ENCODE assay signal across 16 cellular contexts in the genomic region with DNA sequence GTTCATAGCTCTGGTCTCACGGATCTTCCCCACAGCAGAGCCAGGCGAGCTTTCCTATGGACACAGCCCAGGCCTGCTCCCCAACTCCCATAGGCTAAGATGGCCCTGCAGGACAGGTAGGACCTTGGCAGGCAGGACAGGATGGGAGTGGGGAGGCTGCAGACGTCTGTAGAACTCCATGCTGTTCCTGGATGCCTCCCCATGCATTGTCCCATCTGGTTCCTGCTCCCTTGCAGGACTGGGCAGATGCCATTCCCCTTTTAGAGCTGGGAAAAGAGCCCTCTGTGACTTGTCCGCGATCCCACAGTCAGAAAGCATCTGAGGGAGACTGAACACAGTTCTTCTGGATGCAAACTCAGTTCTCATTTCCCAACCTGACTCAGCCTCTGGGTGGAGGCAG.
DNase-seq lines count a peak whose midpoint lies in the region; ATAC-seq and TF ChIP-seq lines count a peak whose summit lies in the region.
"Had no signal": no experiment of that assay in that cellular context is flagged by ENCODE, and none has a peak within 500 bp of the region (broad histone marks: within the 10 kb centered on the region; RNA-seq: fewer than 3 reads in every experiment).

No MANE protein-coding gene starts in this region.

- peak overlapping the region; percentile 29 for H3K27ac Mint-ChIP-seq in stimulated activated effector memory CD8-positive, alpha-beta T cell treated with anti-CD3 and anti-CD28 coated beads, Interleukin-12 subunit alpha, Interleukin-12 subunit beta, amount 100 ng/mL, for 72 hours
- H3K27ac Mint-ChIP-seq: GM23338, H9, HFFc6 had no signal

- H3K27ac ChIP-seq in HEK293 (ENCODE audit: extremely low read depth, low read depth, low read length) (no peak overlapping the region), RWPE2 (ENCODE audit: poor library complexity, severe bottlenecking) (no peak overlapping the region)

- POLR2A ChIA-PET in HEK293 (lab: Yijun Ruan, JAX): no interaction called here

- H3K36me3 ChIP-seq in HEK293 (ENCODE audit: control insufficient read depth in 2 of 2, insufficient read depth in 1 of 2, low read length in 2 of 2): no peaks in the 10 kb centered on the region
- H3K36me3 ChIP-seq in RWPE2 (ENCODE audit: low read depth): no peaks in the 10 kb centered on the region

- H3K27me3 ChIP-seq in RWPE2 (ENCODE audit: insufficient read depth, poor library complexity, severe bottlenecking): no peaks in the 10 kb centered on the region

- H3K9me3 Mint-ChIP-seq in stimulated activated effector memory CD8-positive, alpha-beta T cell treated with anti-CD3 and anti-CD28 coated beads, Interleukin-12 subunit alpha, Interleukin-12 subunit beta, amount 100 ng/mL, for 72 hours: peaks cover 19% of the 10 kb centered on the region
- H3K9me3 Mint-ChIP-seq: H9, HFFc6 had no signal

- peaks cover 17% of the 10 kb centered on the region for H3K36me3 Mint-ChIP-seq in stimulated activated effector memory CD8-positive, alpha-beta T cell treated with anti-CD3 and anti-CD28 coated beads, Interleukin-12 subunit alpha, Interleukin-12 subunit beta, amount 100 ng/mL, for 72 hours

- peaks cover 39% of the 10 kb centered on the region for H3K4me1 Mint-ChIP-seq in stimulated activated effector memory CD8-positive, alpha-beta T cell treated with anti-CD3 and anti-CD28 coated beads, Interleukin-12 subunit alpha, Interleukin-12 subunit beta, amount 100 ng/mL, for 72 hours

- H3K9me3 ChIP-seq in HEK293 (ENCODE audit: control insufficient read depth, insufficient read depth, low read depth, low read length) (no peaks in the 10 kb centered on the region), RWPE2 (ENCODE audit: severe bottlenecking) (no peaks in the 10 kb centered on the region)

- H3K4me1 ChIP-seq in HEK293 (ENCODE audit: control insufficient read depth, insufficient read depth, low read length) (no peaks in the 10 kb centered on the region), RWPE2 (ENCODE audit: insufficient read depth, poor library complexity, severe bottlenecking) (no peaks in the 10 kb centered on the region)

- no peak overlapping the region for H3K4me3 Mint-ChIP-seq in stimulated activated effector memory CD8-positive, alpha-beta T cell treated with anti-CD3 and anti-CD28 coated beads, Interleukin-12 subunit alpha, Interleukin-12 subunit beta, amount 100 ng/mL, for 72 hours
- H3K4me3 Mint-ChIP-seq: CD4-positive, alpha-beta memory T cell; GM23338; H9; HFFc6 had no signal

- H3K4me3 ChIP-seq in HEK293 (ENCODE audit: low read depth, low read length) (no peak overlapping the region), RWPE2 (ENCODE audit: severe bottlenecking) (no peak overlapping the region)
- H3K4me3 ChIP-seq: GM23338 had no signal

- peak; percentile 11 for DNase-seq in RWPE2 (ENCODE audit: low spot score)
- peak; percentile 75 for DNase-seq in cerebellum (ENCODE audit: low spot score)
- no peak for DNase-seq in stimulated activated effector memory CD8-positive, alpha-beta T cell treated with anti-CD3 and anti-CD28 coated beads, Interleukin-12 subunit alpha, Interleukin-12 subunit beta, amount 100 ng/mL, for 72 hours (ENCODE audit: low spot score in 2 of 2)
- no peak for DNase-seq in hypothalamus (lab: John Stamatoyannopoulos, UW)
- DNase-seq: Calu3; CD4-positive, alpha-beta memory T cell; COR-L47; DMS53; DMS79 treated with DMSO at 0.1 percent for 48 hours; H9; HFFc6 had no signal

- TF ChIP-seq CTCF in HEK293 (tag by site-specific recombination; IDR thresholded peaks at IDR 0.05): no peak
- TF ChIP-seq CTCF in RWPE2 (IDR thresholded peaks at IDR 0.05; ENCODE audit: poor library complexity, severe bottlenecking): no peak

- ATAC-seq in RWPE2 (ENCODE audit: low read depth) (no peak), HG02759 (IDR thresholded peaks at IDR 0.05; ENCODE audit: unreplicated experiment) (no peak), GM19395 (IDR thresholded peaks at IDR 0.05; ENCODE audit: unreplicated experiment) (no peak)
- ATAC-seq in stimulated activated effector memory CD8-positive, alpha-beta T cell treated with anti-CD3 and anti-CD28 coated beads, Interleukin-12 subunit alpha, Interleukin-12 subunit beta, amount 100 ng/mL, for 72 hours: no peak
- ATAC-seq: HCT116 had no signal

- CTCF ChIA-PET in HEK293 (lab: Yijun Ruan, JAX): interaction anchor here (0.6 to 1.0 kb wide), 3 partner anchors 36 to 708 kb away, joined by 3 to 4 read pairs (median 3); no protein-coding TSS in a partner anchor

TF ChIP-seq in HEK293, 187 proteins besides CTCF, POLR2A, EP300 and RAD21:
- TF ChIP-seq ZNF341 (tag by site-specific recombination; IDR thresholded peaks at IDR 0.05; ENCODE audit: low read depth): 0 out of 2 replicates have a peak, but pooled peaks have one; percentile 20
- TF ChIP-seq, protein P1, sequence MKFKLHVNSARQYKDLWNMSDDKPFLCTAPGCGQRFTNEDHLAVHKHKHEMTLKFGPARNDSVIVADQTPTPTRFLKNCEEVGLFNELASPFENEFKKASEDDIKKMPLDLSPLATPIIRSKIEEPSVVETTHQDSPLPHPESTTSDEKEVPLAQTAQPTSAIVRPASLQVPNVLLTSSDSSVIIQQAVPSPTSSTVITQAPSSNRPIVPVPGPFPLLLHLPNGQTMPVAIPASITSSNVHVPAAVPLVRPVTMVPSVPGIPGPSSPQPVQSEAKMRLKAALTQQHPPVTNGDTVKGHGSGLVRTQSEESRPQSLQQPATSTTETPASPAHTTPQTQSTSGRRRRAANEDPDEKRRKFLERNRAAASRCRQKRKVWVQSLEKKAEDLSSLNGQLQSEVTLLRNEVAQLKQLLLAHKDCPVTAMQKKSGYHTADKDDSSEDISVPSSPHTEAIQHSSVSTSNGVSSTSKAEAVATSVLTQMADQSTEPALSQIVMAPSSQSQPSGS (tag by site-specific recombination; IDR thresholded peaks at IDR 0.05; ENCODE audit: low read depth): no peak

Comparison
In these comparisons a context has a peak if more than half of its experiments do, and no peak if none do; other contexts are left out.
1. DNase-seq: peak in RWPE2 (single experiment) and cerebellum (single experiment); none in stimulated activated effector memory CD8-positive, alpha-beta T cell treated with anti-CD3 and anti-CD28 coated beads, Interleukin-12 subunit alpha, Interleukin-12 subunit beta, amount 100 ng/mL, for 72 hours (0 of 2) and hypothalamus (0 of 51).